8 cellular contexts compared by ENCODE assay signal in the genomic region with DNA sequence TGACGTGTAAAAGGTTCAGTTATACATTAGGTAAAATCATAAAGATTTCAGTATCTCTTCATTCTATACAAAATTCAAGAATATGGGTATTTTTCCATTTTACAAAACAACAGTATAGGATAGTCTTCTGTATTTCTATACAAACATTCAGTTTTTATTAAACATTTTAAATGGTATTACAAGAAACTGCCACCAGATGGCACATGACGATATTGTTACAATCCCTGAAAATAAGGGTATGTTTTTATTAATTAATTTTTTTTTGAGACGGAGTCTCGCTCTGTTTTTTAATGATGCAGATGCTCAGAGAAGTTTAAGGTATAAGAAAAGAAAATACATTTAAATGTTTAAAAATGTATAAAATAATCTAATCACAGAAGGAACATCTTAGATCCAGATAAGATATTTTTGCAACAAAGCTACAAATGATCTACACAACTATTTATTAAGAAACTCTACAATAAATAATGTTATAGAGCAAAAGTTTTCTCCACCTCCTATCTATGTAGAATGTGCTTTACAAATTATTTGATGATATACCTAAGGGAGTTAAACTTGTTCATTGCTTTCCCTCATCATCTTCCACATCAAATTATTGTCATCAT. TPM values are rescaled to one million over a fixed set of nuclear protein-coding genes. Genes with fewer than 3 reads are reported as not detected.
DNase-seq lines count a peak whose midpoint lies in the region; ATAC-seq, FAIRE-seq and TF ChIP-seq lines count a peak whose summit lies in the region.

No MANE protein-coding gene starts in this region.

- no peaks in the 10 kb centered on the region for H3K4me1 Mint-ChIP-seq in endothelial cell (ENCODE audit: unreplicated experiment)
- no peaks in the 10 kb centered on the region for H3K4me1 Mint-ChIP-seq in neural crest cell

- no peak for FAIRE-seq in GM12892 (lab: Jason Lieb, UNC)

- H3K27me3 Mint-ChIP-seq in endothelial cell (ENCODE audit: unreplicated experiment), result no peaks in the 10 kb centered on the region
- peaks cover 8% of the 10 kb centered on the region for H3K27me3 Mint-ChIP-seq in neural crest cell (ENCODE audit: low read depth)

- no peak overlapping the region for H3K4me3 Mint-ChIP-seq in endothelial cell (ENCODE audit: unreplicated experiment)
- H3K4me3 Mint-ChIP-seq in neural crest cell, result no peak overlapping the region

- peak; percentile 75 for TF ChIP-seq CTCF in endothelial cell (IDR thresholded peaks at IDR 0.05; ENCODE audit: unreplicated experiment)
- peak; percentile 87 for TF ChIP-seq CTCF in neural crest cell (conservative IDR thresholded peaks at IDR 0.05)

- no peaks in the 10 kb centered on the region for H3K9me3 Mint-ChIP-seq in endothelial cell (ENCODE audit: unreplicated experiment)
- H3K9me3 Mint-ChIP-seq in neural crest cell, result peaks cover 3% of the 10 kb centered on the region

- peak; percentile 12 for DNase-seq in NCI-H2029 (lab: John Stamatoyannopoulos, UW)
- DNase-seq in NCI-H2029 treated with DMSO at 0.1 percent for 48 hours (lab: John Stamatoyannopoulos, UW), result no peak
- DNase-seq in HS-5 (ENCODE audit: low read depth), result peak; percentile 45
- DNase-seq in RPMI8226, result peak; percentile 37
- no peak for DNase-seq in endothelial cell (ENCODE audit: low spot score)
- DNase-seq in neural crest cell (ENCODE audit: low read depth, low spot score), result no peak
- DNase-seq in GM12892 (ENCODE audit: insufficient read length), result no peak

- TF ChIP-seq POLR2A in GM12892 (IDR thresholded peaks at IDR 0.05; ENCODE audit: low read depth, low read length), result no peak

- H3K27ac Mint-ChIP-seq in endothelial cell (ENCODE audit: unreplicated experiment) (no peak overlapping the region), neural crest cell (ENCODE audit: unreplicated experiment) (no peak overlapping the region)

- H3K36me3 Mint-ChIP-seq in endothelial cell (ENCODE audit: low read depth, unreplicated experiment) (no peaks in the 10 kb centered on the region), neural crest cell (ENCODE audit: low read depth) (no peaks in the 10 kb centered on the region)

- no peak for ATAC-seq in HG02678 (IDR thresholded peaks at IDR 0.05; ENCODE audit: unreplicated experiment)

RNA-seq across cellular contexts. Expression of gene RSBN1, which starts 23.5 kb away (rescaled TPM):
- total RNA-seq in endothelial cell (ENCODE audit: unreplicated experiment) (15.0 TPM), neural crest cell (26.8 and 31.1 TPM in 2 replicates)
- 15.2 TPM for polyA plus RNA-seq in GM12892 (2012; ENCODE audit: missing spikeins)

RNA-seq across cellular contexts. Expression of gene PTPN22, which starts 35.7 kb away (rescaled TPM):
- total RNA-seq in endothelial cell (ENCODE audit: unreplicated experiment) (0.87 TPM), neural crest cell (not detected in 2 replicates)
- 20.0 TPM for polyA plus RNA-seq in GM12892 (2012; ENCODE audit: missing spikeins)

RNA-seq across cellular contexts. Expression of gene BCL2L15, which starts 51.6 kb away (rescaled TPM):
- total RNA-seq in endothelial cell (ENCODE audit: unreplicated experiment) (0.49 TPM), neural crest cell (0.71 and 0.84 TPM in 2 replicates)
- polyA plus RNA-seq in GM12892 (2012; ENCODE audit: missing spikeins), result 0.19 TPM

Comparison
In these comparisons a context has a peak if more than half of its experiments do, and no peak if none do; other contexts are left out.
1. DNase-seq: peak in NCI-H2029 (single experiment), HS-5 (single experiment) and RPMI8226 (single experiment); none in NCI-H2029 treated with DMSO at 0.1 percent for 48 hours (single experiment), endothelial cell (single experiment), neural crest cell (single experiment) and GM12892 (single experiment).